In the genomic region with DNA sequence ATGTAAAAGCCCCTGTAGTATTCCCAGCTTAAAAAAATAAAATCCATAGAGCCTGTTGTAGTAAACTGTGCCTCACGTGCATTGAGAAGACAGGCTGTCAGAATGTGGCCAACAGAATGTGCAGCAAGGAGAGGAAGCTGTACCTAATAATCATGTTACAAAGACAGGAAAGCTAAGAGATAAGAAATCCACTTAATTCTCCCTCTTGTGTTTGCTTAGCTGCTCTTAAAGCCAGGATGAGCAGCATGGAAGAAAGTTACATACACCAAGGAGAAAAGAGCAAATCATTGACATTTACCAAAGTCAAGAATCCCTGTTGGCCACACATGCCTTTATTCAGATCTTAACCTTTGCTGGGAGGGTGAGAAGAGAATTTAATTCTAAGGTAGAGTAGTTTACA, we compare ENCODE assay signal across 2 cellular contexts.
TF ChIP-seq lines count a peak whose summit lies in the region.

No MANE protein-coding gene starts in this region.

TF ChIP-seq in A549, 52 proteins besides CTCF, POLR2A, EP300 and RAD21 (continued from another document):
- TF ChIP-seq, protein P1, sequence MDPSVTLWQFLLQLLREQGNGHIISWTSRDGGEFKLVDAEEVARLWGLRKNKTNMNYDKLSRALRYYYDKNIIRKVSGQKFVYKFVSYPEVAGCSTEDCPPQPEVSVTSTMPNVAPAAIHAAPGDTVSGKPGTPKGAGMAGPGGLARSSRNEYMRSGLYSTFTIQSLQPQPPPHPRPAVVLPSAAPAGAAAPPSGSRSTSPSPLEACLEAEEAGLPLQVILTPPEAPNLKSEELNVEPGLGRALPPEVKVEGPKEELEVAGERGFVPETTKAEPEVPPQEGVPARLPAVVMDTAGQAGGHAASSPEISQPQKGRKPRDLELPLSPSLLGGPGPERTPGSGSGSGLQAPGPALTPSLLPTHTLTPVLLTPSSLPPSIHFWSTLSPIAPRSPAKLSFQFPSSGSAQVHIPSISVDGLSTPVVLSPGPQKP (IDR thresholded peaks at IDR 0.05; ENCODE audit: low read depth, low read length) = no peak
- TF ChIP-seq KDM1A (IDR thresholded peaks at IDR 0.05; ENCODE audit: low read depth) = no peak
- TF ChIP-seq ZSCAN20 (CRISPR knock-in tag; IDR thresholded peaks at IDR 0.05) = no peak
- TF ChIP-seq CHD2 (IDR thresholded peaks at IDR 0.05; ENCODE audit: low read length, partially characterized antibody) = no peak
- TF ChIP-seq ESRRA (IDR thresholded peaks at IDR 0.05; ENCODE audit: borderline replicate concordance, low read length) = no peak

TF ChIP-seq in SK-N-SH treated with all-trans-retinoic acid at 6 μM for 48 hours, 23 proteins besides CTCF, POLR2A, EP300 and RAD21 (continued from another document):
- TF ChIP-seq CREB5 (CRISPR knock-in tag; IDR thresholded peaks at IDR 0.05; ENCODE audit: low read depth) (no peak), ZNF8 (CRISPR knock-in tag; IDR thresholded peaks at IDR 0.05) (no peak), PATZ1 (CRISPR knock-in tag; IDR thresholded peaks at IDR 0.05; ENCODE audit: borderline replicate concordance) (no peak), ISL1 (CRISPR knock-in tag; IDR thresholded peaks at IDR 0.05) (peak; percentile 52; the same call in 1 of the 2 replicates), CSDC2 (CRISPR knock-in tag; IDR thresholded peaks at IDR 0.05) (no peak), ZFP3 (CRISPR knock-in tag; IDR thresholded peaks at IDR 0.05) (no peak), ZNF565 (CRISPR knock-in tag; conservative IDR thresholded peaks at IDR 0.05; ENCODE audit: low read depth) (no peak), RARB (CRISPR knock-in tag; IDR thresholded peaks at IDR 0.05) (no peak), ZC3H10 (CRISPR knock-in tag; IDR thresholded peaks at IDR 0.05) (no peak), ARNTL (CRISPR knock-in tag; IDR thresholded peaks at IDR 0.05; ENCODE audit: borderline replicate concordance, low read depth) (no peak), ESRRG (CRISPR knock-in tag; IDR thresholded peaks at IDR 0.05) (no peak)
